1 cellular context compared by ENCODE assay signal in the genomic region with DNA sequence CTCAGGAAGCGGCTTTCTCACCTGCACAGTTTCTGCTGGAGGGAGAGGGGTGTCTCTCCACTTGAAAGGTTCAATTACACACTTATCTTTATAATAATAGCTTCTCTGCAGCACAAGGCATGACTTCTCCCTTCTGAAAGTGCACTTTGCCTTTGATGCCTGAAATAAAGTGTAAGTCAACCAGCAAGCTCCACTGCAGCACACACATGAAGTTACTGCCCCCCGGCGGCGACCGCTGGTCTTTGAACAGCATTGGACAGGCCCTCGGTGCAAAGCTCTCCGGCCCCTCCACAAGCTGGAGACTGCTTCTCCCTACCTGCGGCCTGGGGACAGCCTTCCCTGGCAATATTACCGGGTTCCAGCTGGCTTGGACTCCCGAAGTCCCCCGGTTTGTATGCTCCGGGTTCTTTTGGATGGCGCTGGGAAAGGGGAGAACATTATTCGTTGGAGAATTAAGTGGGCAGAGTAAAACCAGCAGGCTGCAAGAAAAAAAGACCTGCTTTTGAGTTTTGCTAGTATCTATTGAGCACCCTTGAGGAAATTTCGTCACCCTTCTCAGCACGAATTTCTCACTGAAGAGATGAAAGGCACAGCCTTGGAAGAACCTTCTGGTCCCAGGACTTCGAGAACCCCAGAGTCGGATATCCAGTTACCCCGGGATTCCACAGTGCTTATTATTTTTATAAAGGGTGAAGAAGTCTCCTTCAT.
TF ChIP-seq lines count a peak whose summit lies in the region.

No MANE protein-coding gene starts in this region.

TF ChIP-seq in HepG2, 621 proteins besides CTCF, POLR2A, EP300 and RAD21 (continued from another document):
- no peak for TF ChIP-seq NFE2L1 (CRISPR knock-in tag; IDR thresholded peaks at IDR 0.05; ENCODE audit: borderline replicate concordance)
- no peak for TF ChIP-seq ZNF136 (CRISPR knock-in tag; IDR thresholded peaks at IDR 0.05; ENCODE audit: low read depth)
- TF ChIP-seq, protein P1, sequence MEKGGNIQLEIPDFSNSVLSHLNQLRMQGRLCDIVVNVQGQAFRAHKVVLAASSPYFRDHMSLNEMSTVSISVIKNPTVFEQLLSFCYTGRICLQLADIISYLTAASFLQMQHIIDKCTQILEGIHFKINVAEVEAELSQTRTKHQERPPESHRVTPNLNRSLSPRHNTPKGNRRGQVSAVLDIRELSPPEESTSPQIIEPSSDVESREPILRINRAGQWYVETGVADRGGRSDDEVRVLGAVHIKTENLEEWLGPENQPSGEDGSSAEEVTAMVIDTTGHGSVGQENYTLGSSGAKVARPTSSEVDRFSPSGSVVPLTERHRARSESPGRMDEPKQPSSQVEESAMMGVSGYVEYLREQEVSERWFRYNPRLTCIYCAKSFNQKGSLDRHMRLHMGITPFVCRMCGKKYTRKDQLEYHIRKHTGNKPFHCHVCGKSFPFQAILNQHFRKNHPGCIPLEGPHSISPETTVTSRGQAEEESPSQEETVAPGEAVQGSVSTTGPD (CRISPR knock-in tag; IDR thresholded peaks at IDR 0.05): no peak
- no peak for TF ChIP-seq ZEB1 (IDR thresholded peaks at IDR 0.05; ENCODE audit: insufficient replicate concordance, low read depth)
- TF ChIP-seq U2AF1 (optimal IDR thresholded peaks at IDR 0.05; ENCODE audit: low read depth, low read length): no peak
- TF ChIP-seq SIX1 (CRISPR knock-in tag; IDR thresholded peaks at IDR 0.05; ENCODE audit: borderline replicate concordance): no peak
- no peak for TF ChIP-seq CCDC6 (CRISPR knock-in tag; IDR thresholded peaks at IDR 0.05)
- TF ChIP-seq ONECUT2 (CRISPR knock-in tag; IDR thresholded peaks at IDR 0.05): no peak
- no peak for TF ChIP-seq ZNF780A (CRISPR knock-in tag; IDR thresholded peaks at IDR 0.05)
- TF ChIP-seq, protein P2, sequence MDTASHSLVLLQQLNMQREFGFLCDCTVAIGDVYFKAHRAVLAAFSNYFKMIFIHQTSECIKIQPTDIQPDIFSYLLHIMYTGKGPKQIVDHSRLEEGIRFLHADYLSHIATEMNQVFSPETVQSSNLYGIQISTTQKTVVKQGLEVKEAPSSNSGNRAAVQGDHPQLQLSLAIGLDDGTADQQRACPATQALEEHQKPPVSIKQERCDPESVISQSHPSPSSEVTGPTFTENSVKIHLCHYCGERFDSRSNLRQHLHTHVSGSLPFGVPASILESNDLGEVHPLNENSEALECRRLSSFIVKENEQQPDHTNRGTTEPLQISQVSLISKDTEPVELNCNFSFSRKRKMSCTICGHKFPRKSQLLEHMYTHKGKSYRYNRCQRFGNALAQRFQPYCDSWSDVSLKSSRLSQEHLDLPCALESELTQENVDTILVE (CRISPR knock-in tag; IDR thresholded peaks at IDR 0.05): no peak
- TF ChIP-seq, protein P3, sequence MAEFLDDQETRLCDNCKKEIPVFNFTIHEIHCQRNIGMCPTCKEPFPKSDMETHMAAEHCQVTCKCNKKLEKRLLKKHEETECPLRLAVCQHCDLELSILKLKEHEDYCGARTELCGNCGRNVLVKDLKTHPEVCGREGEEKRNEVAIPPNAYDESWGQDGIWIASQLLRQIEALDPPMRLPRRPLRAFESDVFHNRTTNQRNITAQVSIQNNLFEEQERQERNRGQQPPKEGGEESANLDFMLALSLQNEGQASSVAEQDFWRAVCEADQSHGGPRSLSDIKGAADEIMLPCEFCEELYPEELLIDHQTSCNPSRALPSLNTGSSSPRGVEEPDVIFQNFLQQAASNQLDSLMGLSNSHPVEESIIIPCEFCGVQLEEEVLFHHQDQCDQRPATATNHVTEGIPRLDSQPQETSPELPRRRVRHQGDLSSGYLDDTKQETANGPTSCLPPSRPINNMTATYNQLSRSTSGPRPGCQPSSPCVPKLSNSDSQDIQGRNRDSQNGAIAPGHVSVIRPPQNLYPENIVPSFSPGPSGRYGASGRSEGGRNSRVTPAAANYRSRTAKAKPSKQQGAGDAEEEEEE (CRISPR knock-in tag; IDR thresholded peaks at IDR 0.05; ENCODE audit: borderline replicate concordance): no peak
- TF ChIP-seq ZNF33B (CRISPR knock-in tag; IDR thresholded peaks at IDR 0.05): no peak
- TF ChIP-seq ZFX (CRISPR knock-in tag; IDR thresholded peaks at IDR 0.05; ENCODE audit: low read depth): 0 out of 2 replicates have a peak, but pooled peaks have one; percentile 19
- no peak for TF ChIP-seq RCOR2 (CRISPR knock-in tag; IDR thresholded peaks at IDR 0.05)
- no peak for TF ChIP-seq ZNF792 (CRISPR knock-in tag; IDR thresholded peaks at IDR 0.05)
- no peak for TF ChIP-seq ZNF607 (CRISPR knock-in tag; IDR thresholded peaks at IDR 0.05; ENCODE audit: borderline replicate concordance)
- no peak for TF ChIP-seq ZNF180 (CRISPR knock-in tag; IDR thresholded peaks at IDR 0.05; ENCODE audit: borderline replicate concordance, low read depth)
- peak; percentile 72 for TF ChIP-seq XRCC5 (optimal IDR thresholded peaks at IDR 0.05; ENCODE audit: low read length)
- no peak for TF ChIP-seq NFE2L2 (IDR thresholded peaks at IDR 0.05; ENCODE audit: low read length)
- no peak for TF ChIP-seq ZBTB3 (CRISPR knock-in tag; IDR thresholded peaks at IDR 0.05; ENCODE audit: borderline replicate concordance, low read depth)
- no peak for TF ChIP-seq ATF7 (IDR thresholded peaks at IDR 0.05)
- TF ChIP-seq ATF7 (CRISPR knock-in tag; IDR thresholded peaks at IDR 0.05): no peak
TF ChIP-seq in HepG2: peak in this region for 15.
